23 cellular contexts compared by ENCODE assay signal in genomic region chr21:28538987-28539622, GRCh38.
DNase-seq lines count a peak whose midpoint lies in the region; ATAC-seq, FAIRE-seq and TF ChIP-seq lines count a peak whose summit lies in the region.
"Had no signal": no experiment of that assay in that cellular context is flagged by ENCODE, and none has a peak within 500 bp of the region (broad histone marks: within the 10 kb centered on the region; RNA-seq: fewer than 3 reads in every experiment).

No MANE protein-coding gene starts in this region.

- peak; percentile 74 for DNase-seq in A172 (ENCODE audit: low spot score)
- peak; percentile 79 for DNase-seq in HS-27A (ENCODE audit: low read depth)
- peak; percentile 84 for DNase-seq in astrocyte (ENCODE audit: low read depth)
- DNase-seq in fibroblast of pulmonary artery (ENCODE audit: low read depth): peak; percentile 62
- no peak for DNase-seq in DMS53 (lab: John Stamatoyannopoulos, UW)
- no peak for DNase-seq in activated CD8-positive, alpha-beta T cell treated with anti-CD3 and anti-CD28 coated beads for 36 hours
- no peak for DNase-seq in DMS153 (lab: John Stamatoyannopoulos, UW)
- DNase-seq: ACHN; activated CD4-positive, alpha-beta T cell treated with anti-CD3 and anti-CD28 coated beads for 4 hours; activated naive CD4-positive, alpha-beta T cell treated with anti-CD3 and anti-CD28 coated beads, Interleukin-2, amount 50 U/mL, for 16 hours; Caco-2; GF-D8; left colon; NCI-H1417; NCI-H2227 treated with DMSO at 0.1 percent for 48 hours; NK-92 treated with Interleukin-12 subunit alpha and Interleukin-12 subunit beta, amount 100 ng/mL, for 24 hours; ovary; stimulated activated naive B cell treated with anti-CD40 and anti-IgM and Interleukin-4, amounts not matched to agents 10 μg/mL and 1 μg/mL and 100 μg/mL, for 72 hours; upper lobe of left lung had no signal

- peak; percentile 96 for FAIRE-seq in astrocyte (lab: Jason Lieb, UNC)
- FAIRE-seq: K562 had no signal

- peak overlapping the region; percentile 84 for H3K27ac ChIP-seq in astrocyte (ENCODE audit: low read depth, low read length)
- H3K27ac ChIP-seq: ovary, upper lobe of left lung had no signal

- H3K27me3 Mint-ChIP-seq in astrocyte (ENCODE audit: low read depth, unreplicated experiment): no peaks in the 10 kb centered on the region
- peaks cover 5% of the 10 kb centered on the region for H3K27me3 Mint-ChIP-seq in activated CD8-positive, alpha-beta T cell treated with anti-CD3 and anti-CD28 coated beads for 36 hours

- H3K79me2 ChIP-seq in astrocyte (ENCODE audit: insufficient read depth, low read length): no peaks in the 10 kb centered on the region

- ATAC-seq in HG03095 (IDR thresholded peaks at IDR 0.05; ENCODE audit: unreplicated experiment): no peak
- ATAC-seq in activated CD8-positive, alpha-beta T cell treated with anti-CD3 and anti-CD28 coated beads for 36 hours: no peak
- ATAC-seq: K562; left colon; stimulated activated naive B cell treated with anti-CD40 and anti-IgM and Interleukin-4, amounts not matched to agents 10 μg/mL and 1 μg/mL and 100 μg/mL, for 72 hours had no signal

- intact Hi-C loops in activated CD8-positive, alpha-beta T cell treated with anti-CD3 and anti-CD28 coated beads for 36 hours (cut with micrococcal nuclease): no loop called here

- no peak overlapping the region for H3K4me3 Mint-ChIP-seq in astrocyte (ENCODE audit: unreplicated experiment)
- no peak overlapping the region for H3K4me3 Mint-ChIP-seq in activated CD8-positive, alpha-beta T cell treated with anti-CD3 and anti-CD28 coated beads for 36 hours
- H3K4me3 Mint-ChIP-seq: stimulated activated naive B cell treated with anti-CD40 and anti-IgM and Interleukin-4, amounts not matched to agents 10 μg/mL and 1 μg/mL and 100 μg/mL, for 72 hours had no signal

- no peaks in the 10 kb centered on the region for H3K36me3 ChIP-seq in astrocyte (ENCODE audit: insufficient read depth, low read length)
- H3K36me3 ChIP-seq: HAP-1, ovary, upper lobe of left lung had no signal

- no peaks in the 10 kb centered on the region for H3K4me1 Mint-ChIP-seq in astrocyte (ENCODE audit: low read depth, unreplicated experiment)
- H3K4me1 Mint-ChIP-seq in activated CD8-positive, alpha-beta T cell treated with anti-CD3 and anti-CD28 coated beads for 36 hours (ENCODE audit: low read depth): peaks cover 2% of the 10 kb centered on the region
- H3K4me1 Mint-ChIP-seq: stimulated activated naive B cell treated with anti-CD40 and anti-IgM and Interleukin-4, amounts not matched to agents 10 μg/mL and 1 μg/mL and 100 μg/mL, for 72 hours had no signal

- peaks cover 30% of the 10 kb centered on the region for H3K4me1 ChIP-seq in astrocyte (ENCODE audit: insufficient read depth, low read length)
- H3K4me1 ChIP-seq: HAP-1, upper lobe of left lung had no signal

- peak overlapping the region; percentile 38 for H3K4me2 ChIP-seq in astrocyte (ENCODE audit: low read length)
- H3K4me2 ChIP-seq: smooth muscle cell had no signal

- no peaks in the 10 kb centered on the region for H3K36me3 Mint-ChIP-seq in astrocyte (ENCODE audit: low read depth, unreplicated experiment)
- H3K36me3 Mint-ChIP-seq in activated CD8-positive, alpha-beta T cell treated with anti-CD3 and anti-CD28 coated beads for 36 hours (ENCODE audit: low read depth): no peaks in the 10 kb centered on the region
- H3K36me3 Mint-ChIP-seq: stimulated activated naive B cell treated with anti-CD40 and anti-IgM and Interleukin-4, amounts not matched to agents 10 μg/mL and 1 μg/mL and 100 μg/mL, for 72 hours had no signal

- TF ChIP-seq CTCF in astrocyte (IDR thresholded peaks at IDR 0.05; ENCODE audit: insufficient read depth, low read depth, low read length) (no peak), fibroblast of pulmonary artery (IDR thresholded peaks at IDR 0.05; ENCODE audit: low read length, missing control alignments) (no peak)
- TF ChIP-seq CTCF in activated CD8-positive, alpha-beta T cell treated with anti-CD3 and anti-CD28 coated beads for 36 hours (IDR thresholded peaks at IDR 0.05): no peak

- no peak overlapping the region for H2AFZ ChIP-seq in astrocyte (ENCODE audit: low read depth, low read length)

- H4K20me1 ChIP-seq in astrocyte (ENCODE audit: insufficient read depth, low read length): no peaks in the 10 kb centered on the region

- H3K9ac ChIP-seq in astrocyte (ENCODE audit: low read length): peak overlapping the region; percentile 52

- no peak overlapping the region for H3K4me3 ChIP-seq in astrocyte (ENCODE audit: insufficient read depth, low read depth, low read length)
- H3K4me3 ChIP-seq in fibroblast of pulmonary artery (replicated peaks; ENCODE audit: low read depth, low read length): no peak overlapping the region
- H3K4me3 ChIP-seq: HAP-1, K562, ovary, smooth muscle cell, upper lobe of left lung had no signal

- no peaks in the 10 kb centered on the region for H3K9me3 ChIP-seq in astrocyte (ENCODE audit: insufficient read depth, low read depth, low read length)
- H3K9me3 ChIP-seq: Caco-2, HAP-1, ovary, upper lobe of left lung had no signal

- H3K27me3 ChIP-seq in astrocyte (ENCODE audit: insufficient read depth, low read length): no peaks in the 10 kb centered on the region
- H3K27me3 ChIP-seq: ovary, upper lobe of left lung had no signal

- H3K9me3 Mint-ChIP-seq in astrocyte (ENCODE audit: unreplicated experiment): no peaks in the 10 kb centered on the region
- H3K9me3 Mint-ChIP-seq in activated CD8-positive, alpha-beta T cell treated with anti-CD3 and anti-CD28 coated beads for 36 hours: no peaks in the 10 kb centered on the region
- H3K9me3 Mint-ChIP-seq: stimulated activated naive B cell treated with anti-CD40 and anti-IgM and Interleukin-4, amounts not matched to agents 10 μg/mL and 1 μg/mL and 100 μg/mL, for 72 hours had no signal

- no peak overlapping the region for H3K27ac Mint-ChIP-seq in astrocyte (ENCODE audit: unreplicated experiment)
- H3K27ac Mint-ChIP-seq in activated CD8-positive, alpha-beta T cell treated with anti-CD3 and anti-CD28 coated beads for 36 hours: no peak overlapping the region
- H3K27ac Mint-ChIP-seq: stimulated activated naive B cell treated with anti-CD40 and anti-IgM and Interleukin-4, amounts not matched to agents 10 μg/mL and 1 μg/mL and 100 μg/mL, for 72 hours had no signal

- CTCF ChIA-PET in activated CD8-positive, alpha-beta T cell treated with anti-CD3 and anti-CD28 coated beads for 36 hours (lab: Charles Lee): no interaction called here

- POLR2A ChIA-PET in activated CD8-positive, alpha-beta T cell treated with anti-CD3 and anti-CD28 coated beads for 36 hours (lab: Charles Lee): no interaction called here

Comparison
In these comparisons a context has a peak if more than half of its experiments do, and no peak if none do; other contexts are left out.
1. DNase-seq: peak in A172 (single experiment), HS-27A (single experiment), astrocyte (single experiment) and fibroblast of pulmonary artery (single experiment); none in DMS53 (single experiment), activated CD8-positive, alpha-beta T cell treated with anti-CD3 and anti-CD28 coated beads for 36 hours (single experiment) and DMS153 (single experiment).